ENCODE assay signal across 21 cellular contexts in the genomic region with DNA sequence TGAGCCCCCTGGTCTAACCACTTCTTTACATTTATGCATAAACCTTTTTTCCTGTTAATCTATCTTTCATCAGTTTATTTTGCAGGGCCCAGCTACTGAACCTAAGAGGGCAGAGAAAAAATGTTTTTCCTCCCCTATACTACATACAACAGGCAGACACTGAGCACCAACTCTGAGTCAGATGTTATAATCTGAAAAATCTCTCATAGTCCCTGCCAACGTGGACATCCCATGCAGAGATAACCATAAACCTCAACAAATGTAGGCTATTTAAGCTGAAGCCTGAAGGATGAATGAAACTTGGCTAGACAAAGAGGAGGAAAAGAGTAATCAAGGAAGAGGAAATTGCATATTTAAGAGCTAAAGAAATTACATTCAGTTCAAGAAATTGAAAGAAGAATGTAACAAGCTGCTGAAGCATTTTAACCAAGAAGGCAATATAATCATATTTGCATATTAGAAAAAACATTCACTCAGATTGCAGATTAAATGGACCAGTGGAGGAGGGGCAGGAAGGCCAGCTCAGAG. TPM values are rescaled to one million over a fixed set of nuclear protein-coding genes. Genes with fewer than 3 reads are reported as not detected.
DNase-seq lines count a peak whose midpoint lies in the region; ATAC-seq, FAIRE-seq and TF ChIP-seq lines count a peak whose summit lies in the region.
"Had no signal": no experiment of that assay in that cellular context is flagged by ENCODE, and none has a peak within 500 bp of the region (broad histone marks: within the 10 kb centered on the region; RNA-seq: fewer than 3 reads in every experiment).

No MANE protein-coding gene starts in this region.

- H3K36me3 ChIP-seq in endothelial cell of umbilical vein (ENCODE audit: control insufficient read depth in 2 of 2, extremely low read depth in 1 of 2, insufficient read depth in 2 of 2, low read length in 2 of 2), result no peaks in the 10 kb centered on the region
- no peaks in the 10 kb centered on the region for H3K36me3 ChIP-seq in neural progenitor cell
- H3K36me3 ChIP-seq in aorta (ENCODE audit: control insufficient read depth in 1 of 2, insufficient read depth in 2 of 2, low read length in 1 of 2), result no peaks in the 10 kb centered on the region
- peaks cover 0 to under 1% of the 10 kb centered on the region in 2 donors for H3K36me3 ChIP-seq in adrenal gland (replicated peaks in 1 of 2)

- POLR2A ChIA-PET in WTC11 (lab: Charles Lee), result no interaction called here
- POLR2A ChIA-PET in endothelial cell of umbilical vein (lab: Charles Lee), result no interaction called here

- CTCF ChIA-PET in WTC11 (lab: Charles Lee), result interaction anchor here (1.1 to 2.3 kb wide), 4 partner anchors 29 to 294 kb away, joined by 3 to 7 read pairs (median 6); a partner anchor contains a TSS
- CTCF ChIA-PET in endothelial cell of umbilical vein (lab: Charles Lee), result interaction anchor here (0.7 to 1.6 kb wide), 7 partner anchors 9 to 144 kb away, joined by 3 to 12 read pairs (median 3); a partner anchor contains a TSS

- 65 to 70% methylated on average over 1 of the region's 1 CpG for WGBS in aorta, 2 donors
- WGBS in adrenal gland, 4 donors, result 30 to 47% (median 42%) methylated on average over 1 of the region's 1 CpG

- H3K27ac ChIP-seq in endothelial cell of umbilical vein (ENCODE audit: insufficient read depth, low read depth, low read length) (no peak overlapping the region), neural progenitor cell (no peak overlapping the region), aorta (ENCODE audit: low read depth in 1 of 2, low read length in 2 of 2) (no peak overlapping the region), adrenal gland (no peak overlapping the region)
- H3K27ac ChIP-seq: heart right ventricle had no signal

- H4K20me1 ChIP-seq in endothelial cell of umbilical vein (replicated peaks; ENCODE audit: control insufficient read depth, extremely low read depth, insufficient read depth, low read length) (no peaks in the 10 kb centered on the region), neural progenitor cell (ENCODE audit: low read depth) (no peaks in the 10 kb centered on the region)

- no peak for TF ChIP-seq POLR2A in endothelial cell of umbilical vein (IDR thresholded peaks at IDR 0.05; ENCODE audit: low read depth, low read length)
- TF ChIP-seq POLR2A in adrenal gland (IDR thresholded peaks at IDR 0.05), result no peak

- DNase-seq in EH (ENCODE audit: low read depth), result peak; percentile 73
- no peak for DNase-seq in WTC11 (ENCODE audit: low spot score)
- peak; percentile 44 for DNase-seq in endothelial cell of umbilical vein (ENCODE audit: low read depth, low spot score)
- DNase-seq in neural progenitor cell (ENCODE audit: low spot score), result no peak
- DNase-seq in aorta, result no peak
- no peak for DNase-seq in adrenal gland
- no peak for DNase-seq in posterior vena cava (ENCODE audit: low spot score)
- DNase-seq: activated T-cell treated with anti-CD3 and anti-CD28 coated beads, Interleukin-2, amount 50 U/mL, for 1 hour; COR-L47; heart right ventricle; KG1; naive thymus-derived CD8-positive, alpha-beta T cell; NCI-H1436 treated with DMSO at 0.1 percent for 48 hours; NCI-H446 treated with DMSO at 0.1 percent for 48 hours; OCI-M1; stimulated activated naive CD4-positive, alpha-beta T cell treated with Interleukin-2 at 50 U/mL for 16 hours; SW 1271 had no signal

- H3F3A ChIP-seq in neural progenitor cell (ENCODE audit: low read depth), result peaks cover 12% of the 10 kb centered on the region

- H3K36me3 Mint-ChIP-seq in WTC11 (peaks cover 4% of the 10 kb centered on the region), neural progenitor cell (peaks cover 16% of the 10 kb centered on the region)
- H3K36me3 Mint-ChIP-seq: naive thymus-derived CD8-positive, alpha-beta T cell had no signal

- TF ChIP-seq CTCF in WTC11 (IDR thresholded peaks at IDR 0.05), result no peak
- no peak for TF ChIP-seq CTCF in endothelial cell of umbilical vein (IDR thresholded peaks at IDR 0.05; ENCODE audit: extremely low read depth in 1 of 2, insufficient read depth in 1 of 2, low read depth in 1 of 2, low read length in 2 of 2)
- no peak for TF ChIP-seq CTCF in neural progenitor cell (IDR thresholded peaks at IDR 0.05)
- no peak for TF ChIP-seq CTCF in adrenal gland (IDR thresholded peaks at IDR 0.05)

- H3K9ac ChIP-seq in endothelial cell of umbilical vein (replicated peaks; ENCODE audit: extremely low read depth, insufficient read depth, low read length) (no peak overlapping the region), neural progenitor cell (no peak overlapping the region)

- H3K27me3 ChIP-seq in endothelial cell of umbilical vein (ENCODE audit: control insufficient read depth in 2 of 2, insufficient read depth in 2 of 2, low read length in 2 of 2) (no peaks in the 10 kb centered on the region), neural progenitor cell (peaks cover 26% of the 10 kb centered on the region), aorta (ENCODE audit: control insufficient read depth in 1 of 2, insufficient read depth in 2 of 2, low read length in 1 of 2) (no peaks in the 10 kb centered on the region), adrenal gland (no peaks in the 10 kb centered on the region)
- H3K27me3 ChIP-seq: heart right ventricle had no signal

- H3K79me2 ChIP-seq in endothelial cell of umbilical vein (ENCODE audit: control insufficient read depth, insufficient read depth, low read length) (peaks cover 2% of the 10 kb centered on the region), neural progenitor cell (ENCODE audit: low read depth) (no peaks in the 10 kb centered on the region)

- no TSS peak for BruUV-seq in endothelial cell of umbilical vein (replicated peaks; lab: Mats Ljungman, UMichigan)

- H3K4me3 ChIP-seq in endothelial cell of umbilical vein (replicated peaks in 1 of 3; ENCODE audit: insufficient read depth in 1 of 3, low read depth in 1 of 3, low read length in 3 of 3), result no peak overlapping the region
- H3K4me3 ChIP-seq in neural progenitor cell, result no peak overlapping the region
- H3K4me3 ChIP-seq in aorta (ENCODE audit: low read length in 2 of 2), result no peak overlapping the region
- H3K4me3 ChIP-seq in adrenal gland, result no peak overlapping the region
- H3K4me3 ChIP-seq: heart right ventricle had no signal

- peaks cover 14% of the 10 kb centered on the region for H3K27me3 Mint-ChIP-seq in WTC11 (ENCODE audit: low read depth)
- H3K27me3 Mint-ChIP-seq in neural progenitor cell (ENCODE audit: insufficient read depth, low read depth), result peaks cover 7% of the 10 kb centered on the region

- FAIRE-seq in endothelial cell of umbilical vein (lab: Jason Lieb, UNC), result peak; percentile 31
- FAIRE-seq: bronchial epithelial cell, GM18507, H54 had no signal

- H3K4me1 ChIP-seq in endothelial cell of umbilical vein (ENCODE audit: control insufficient read depth, extremely low read depth, insufficient read depth, low read length) (peaks cover 32% of the 10 kb centered on the region), neural progenitor cell (peaks cover 8% of the 10 kb centered on the region), aorta (ENCODE audit: control insufficient read depth in 1 of 2, insufficient read depth in 2 of 2, low read length in 2 of 2) (peaks cover 0 to 3% of the 10 kb centered on the region in 2 donors), adrenal gland (replicated peaks in 1 of 2) (peaks cover 7 to 15% of the 10 kb centered on the region in 2 donors)

- H3K9me3 Mint-ChIP-seq in WTC11 (peaks cover 4% of the 10 kb centered on the region), neural progenitor cell (no peaks in the 10 kb centered on the region)
- H3K9me3 Mint-ChIP-seq: naive thymus-derived CD8-positive, alpha-beta T cell had no signal

- H3K9me1 ChIP-seq in endothelial cell of umbilical vein (replicated peaks; ENCODE audit: control insufficient read depth, extremely low read depth, insufficient read depth, low read length), result no peaks in the 10 kb centered on the region

- H3K4me2 ChIP-seq in endothelial cell of umbilical vein (ENCODE audit: insufficient read depth, low read length) (peak overlapping the region; percentile 35), neural progenitor cell (no peak overlapping the region)

- H2AFZ ChIP-seq in endothelial cell of umbilical vein (ENCODE audit: low read depth, low read length), result no peak overlapping the region
- H2AFZ ChIP-seq in neural progenitor cell (replicated peaks), result no peak overlapping the region

- H3K9me3 ChIP-seq in endothelial cell of umbilical vein (replicated peaks; ENCODE audit: control insufficient read depth, insufficient read depth, low read length) (no peaks in the 10 kb centered on the region), neural progenitor cell (ENCODE audit: low read depth) (no peaks in the 10 kb centered on the region), aorta (ENCODE audit: control insufficient read depth, low read length) (no peaks in the 10 kb centered on the region), adrenal gland (replicated peaks in 1 of 3) (no peaks in the 10 kb centered on the region)
- H3K9me3 ChIP-seq: heart right ventricle had no signal

- intact Hi-C loops in endothelial cell of umbilical vein (cut with micrococcal nuclease), result loop anchor here (10.0 kb wide), 1 partner anchor 298 kb away; a partner anchor contains a TSS
- intact Hi-C loops in aorta (cut with DNase I), result no loop called here
- intact Hi-C loops in adrenal gland (cut with DNase I), result no loop called here
- intact Hi-C loops in posterior vena cava (cut with DNase I), result no loop called here

- peaks cover 37% of the 10 kb centered on the region for H3K4me1 Mint-ChIP-seq in WTC11
- peaks cover 33% of the 10 kb centered on the region for H3K4me1 Mint-ChIP-seq in neural progenitor cell

- ATAC-seq in WTC11, result no peak
- ATAC-seq in aorta (ENCODE audit: low FRiP score), result no peak
- ATAC-seq: heart right ventricle; naive thymus-derived CD8-positive, alpha-beta T cell; sciatic nerve had no signal

- H3K27ac Mint-ChIP-seq in WTC11 (peak overlapping the region; percentile 39), neural progenitor cell (no peak overlapping the region)

- dilution Hi-C loops in endothelial cell of umbilical vein (cut with MboI; ENCODE audit: extremely low pct_ligation_motif_present, low sequenced_read_pairs), result no loop called here

- H3K4me3 Mint-ChIP-seq in WTC11 (peak overlapping the region; percentile 13; the same call in 1 of the 2 replicates), neural progenitor cell (peak overlapping the region; percentile 49)

RNA-seq across cellular contexts. Expression of a gene that starts 2.6 kb away (rescaled TPM):
- total RNA-seq in WTC11 (2021), result 27.8 to 33.3 TPM (median 30.0 TPM) in 3 replicates
- total RNA-seq in endothelial cell of umbilical vein, result 13.8 and 23.5 TPM in 2 replicates
- 8.3 and 10.3 TPM in 2 replicates for polyA plus RNA-seq in endothelial cell of umbilical vein
- polyA plus RNA-seq in endothelial cell of umbilical vein (2011; cell fraction: cytosol; rRNA removed), result 7.7 and 10.4 TPM in 2 replicates
- polyA plus RNA-seq in endothelial cell of umbilical vein (2011; cell fraction: nucleus; rRNA removed), result 39.0 and 44.9 TPM in 2 replicates
- polyA plus RNA-seq in endothelial cell of umbilical vein (2012), result 14.8 and 17.8 TPM in 2 replicates
- polyA minus RNA-seq in endothelial cell of umbilical vein, result 5.5 and 9.4 TPM in 2 replicates
- 3.7 TPM for polyA minus RNA-seq in endothelial cell of umbilical vein (2011; cell fraction: cytosol; rRNA and poly(A)+ RNA removed)
- 7.9 and 9.1 TPM in 2 replicates for polyA minus RNA-seq in endothelial cell of umbilical vein (2011; cell fraction: nucleus; rRNA and poly(A)+ RNA removed)
- 24.9 and 38.4 TPM in 2 replicates for total RNA-seq in neural progenitor cell (ENCODE audit: low replicate concordance)
- total RNA-seq in aorta, result 10 to 100 TPM; 14.0 to 23.7 TPM
- polyA plus RNA-seq in aorta, result 10 to 100 TPM in 1 of 2 donors, 1 to 10 TPM in 1; 4.9 to 70.0 TPM
- 10 to 100 TPM in 3 of 8 donors, 1 to 10 TPM in 5; 3.0 to 16.2 (median 6.8) TPM for total RNA-seq in adrenal gland
- polyA plus RNA-seq in adrenal gland, result 10 to 100 TPM in 2 of 3 donors, 1 to 10 TPM in 1; 6.4 to 56.4 (median 26.7) TPM
- total RNA-seq in posterior vena cava, result 10 to 100 TPM; 12.2 to 17.3 TPM

RNA-seq across cellular contexts. Expression of a gene that starts 27.9 kb away (rescaled TPM):
- total RNA-seq in WTC11 (2021), result 0.55 to 0.76 TPM (median 0.73 TPM) in 3 replicates
- 0.16 and 0.18 TPM in 2 replicates for total RNA-seq in endothelial cell of umbilical vein
- 0.03 TPM in 1 of 2 replicates, not detected in the other for polyA plus RNA-seq in endothelial cell of umbilical vein
- polyA plus RNA-seq in endothelial cell of umbilical vein (2011; cell fraction: cytosol; rRNA removed), result 0.03 and 0.04 TPM in 2 replicates
- 0.14 and 0.20 TPM in 2 replicates for polyA plus RNA-seq in endothelial cell of umbilical vein (2011; cell fraction: nucleus; rRNA removed)
- polyA plus RNA-seq in endothelial cell of umbilical vein (2012), result 0.14 and 0.23 TPM in 2 replicates
- polyA minus RNA-seq in endothelial cell of umbilical vein, result 0.06 and 0.15 TPM in 2 replicates
- polyA minus RNA-seq in endothelial cell of umbilical vein (2011; cell fraction: cytosol; rRNA and poly(A)+ RNA removed), result not detected
- polyA minus RNA-seq in endothelial cell of umbilical vein (2011; cell fraction: nucleus; rRNA and poly(A)+ RNA removed), result 0.34 TPM in 1 of 2 replicates, not detected in the other
- 0.09 and 0.28 TPM in 2 replicates for total RNA-seq in neural progenitor cell (ENCODE audit: low replicate concordance)
- total RNA-seq in aorta, result 1 to 10 TPM in 1 of 2 donors, under 1 TPM in 1; 0.58 to 1.4 TPM
- under 1 TPM in 1 of 2 donors, not detected in 1; 0.15 TPM for polyA plus RNA-seq in aorta
- total RNA-seq in adrenal gland, result under 1 TPM in 4 of 8 donors, not detected in 4; under 0.01 to 0.17 (median 0.12) TPM
- under 1 TPM in 2 of 3 donors, not detected in 1; 0.10 to 0.16 TPM for polyA plus RNA-seq in adrenal gland
- total RNA-seq in posterior vena cava, result under 1 TPM; 0.29 to 0.42 TPM
- total RNA-seq: naive thymus-derived CD8-positive, alpha-beta T cell had no signal
- polyA plus RNA-seq: naive thymus-derived CD8-positive, alpha-beta T cell had no signal

Comparison
In these comparisons a context has a peak if more than half of its experiments do, and no peak if none do; other contexts are left out.
1. DNase-seq: peak in EH (single experiment) and endothelial cell of umbilical vein (single experiment); none in WTC11 (single experiment), neural progenitor cell (single experiment), aorta (0 of 2), adrenal gland (0 of 7) and posterior vena cava (single experiment).